8 cellular contexts compared by ENCODE assay signal in the genomic region with DNA sequence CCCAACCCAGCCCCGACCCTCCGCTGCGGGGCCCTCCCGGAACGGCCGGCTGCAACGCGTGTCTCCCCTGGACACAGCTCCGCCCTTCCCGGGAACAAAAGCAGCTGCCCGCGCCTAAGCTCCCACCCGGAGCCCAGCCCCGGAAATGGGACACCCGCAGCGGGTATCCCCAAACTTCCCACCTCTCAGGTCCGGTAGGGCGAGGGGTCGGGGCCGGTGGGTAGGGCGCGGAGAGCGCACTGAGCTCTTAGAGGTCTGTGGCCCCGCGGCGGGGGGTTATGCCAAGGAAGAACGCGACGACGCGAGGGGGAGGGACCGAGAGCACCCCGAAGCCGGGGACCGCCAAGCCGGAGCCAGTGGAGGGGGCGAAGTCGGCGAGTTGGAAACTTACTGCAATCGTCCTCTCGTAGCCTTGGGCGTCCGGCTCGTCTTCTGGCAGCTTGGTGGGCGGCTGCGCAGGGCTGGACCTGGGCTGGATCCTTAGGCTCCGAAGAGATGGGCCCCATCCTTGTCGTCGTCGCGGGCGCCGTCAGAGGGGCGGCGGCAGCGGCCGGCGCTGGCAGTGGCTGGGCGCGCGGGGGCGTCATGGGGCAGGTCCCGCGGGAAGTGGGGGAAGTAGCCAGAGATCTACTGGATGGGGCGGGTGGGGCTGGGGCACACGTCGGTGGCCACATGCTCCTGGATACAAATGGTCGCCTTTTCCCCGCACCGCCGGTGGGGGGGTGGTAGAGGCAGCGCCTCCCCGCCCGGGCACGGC. TPM values are rescaled to one million over a fixed set of nuclear protein-coding genes. Genes with fewer than 3 reads are reported as not detected.
DNase-seq lines count a peak whose midpoint lies in the region; ATAC-seq lines count a peak whose summit lies in the region.

No MANE protein-coding gene starts in this region.

- peak overlapping the region; percentile 16 for H3K18ac ChIP-seq in mesendoderm (ENCODE audit: low read length)

- peak overlapping the region; percentile 35 for H3K4me2 ChIP-seq in mesendoderm (ENCODE audit: low read length)

- H2BK120ac ChIP-seq in mesendoderm (ENCODE audit: low read depth, low read length): no peak overlapping the region

- H3K23ac ChIP-seq in mesendoderm (ENCODE audit: low read length): no peak overlapping the region

- peak; percentile 59 for DNase-seq in activated effector memory CD4-positive, alpha-beta T cell treated with anti-CD3 and anti-CD28 coated beads, Interleukin-2, amount 50 U/mL, for 16 hours
- DNase-seq in activated effector memory CD4-positive, alpha-beta T cell treated with Interleukin-2 at 50 U/mL for 16 hours: no peak
- DNase-seq in ecto neural progenitor cell (ENCODE audit: low spot score) (peak; percentile 74), mesendoderm (peak; percentile 47), KBM-7 (no peak)

- H2BK5ac ChIP-seq in mesendoderm (ENCODE audit: low read length): no peak overlapping the region

- H3K56ac ChIP-seq in mesendoderm (ENCODE audit: low read length): peak overlapping the region; percentile 66

- H3K36me3 ChIP-seq in mesendoderm (ENCODE audit: control insufficient read depth, insufficient read depth, low read length) (no peaks in the 10 kb centered on the region), urinary bladder (ENCODE audit: insufficient read depth) (no peaks in the 10 kb centered on the region)

- no peaks in the 10 kb centered on the region for H3K79me1 ChIP-seq in mesendoderm (ENCODE audit: low read length)

- peak overlapping the region; percentile 59 for H3K9ac ChIP-seq in mesendoderm (ENCODE audit: low read length)

- peak overlapping the region; percentile 90 for H4K8ac ChIP-seq in mesendoderm (ENCODE audit: low read depth, low read length)

- H3K4me3 ChIP-seq in mesendoderm (ENCODE audit: low read length) (peak overlapping the region; percentile 43), urinary bladder (ENCODE audit: low read depth, low read length) (peak overlapping the region; percentile 39)

- H3K4ac ChIP-seq in mesendoderm (ENCODE audit: low read depth, low read length): no peak overlapping the region

- no CpG with 5 or more reads among the region's 75 CpGs for WGBS in mesendoderm (ENCODE audit: extremely low coverage, insufficient coverage, low lambda C conversion rate)
- 2% methylated on average over 75 of the region's 75 CpGs for WGBS in urinary bladder

- H4K5ac ChIP-seq in mesendoderm (ENCODE audit: low read length): no peak overlapping the region

- ATAC-seq in GM21529 (IDR thresholded peaks at IDR 0.05; ENCODE audit: unreplicated experiment) (no peak), GM21576 (IDR thresholded peaks at IDR 0.05; ENCODE audit: unreplicated experiment) (no peak)

- in situ Hi-C loops in KBM-7 (cut with MboI; ENCODE audit: low pct_unique_long_range_greater_than_20kb, low sequenced_read_pairs): no loop called here

- no peaks in the 10 kb centered on the region for H3K27me3 ChIP-seq in mesendoderm (ENCODE audit: insufficient read depth, low read length, poor library complexity)

- H3K4me1 ChIP-seq in mesendoderm (ENCODE audit: control insufficient read depth, low read depth, low read length) (no peaks in the 10 kb centered on the region), urinary bladder (ENCODE audit: insufficient read depth) (peaks cover 2% of the 10 kb centered on the region)

- no peaks in the 10 kb centered on the region for H3K79me2 ChIP-seq in mesendoderm (ENCODE audit: control insufficient read depth, insufficient read depth, low read length)

- no peak overlapping the region for H2AK5ac ChIP-seq in mesendoderm (ENCODE audit: low read length)

- H3K27ac ChIP-seq in mesendoderm (ENCODE audit: low read depth, low read length) (no peak overlapping the region), urinary bladder (ENCODE audit: low read depth) (no peak overlapping the region)

- no peak overlapping the region for H2BK15ac ChIP-seq in mesendoderm (replicated peaks; ENCODE audit: low read depth)

RNA-seq across cellular contexts. Expression of a gene that starts 6.9 kb away (rescaled TPM):
- polyA plus RNA-seq in mesendoderm (2013, experiment 1 of 2): 0.01 TPM
- 0.01 TPM for polyA plus RNA-seq in mesendoderm (2013, experiment 2 of 2)
- total RNA-seq in urinary bladder: 0.85 TPM
- 0.03 TPM for polyA plus RNA-seq in urinary bladder

RNA-seq across cellular contexts. Expression of a gene that starts 11.1 kb away (rescaled TPM):
- polyA plus RNA-seq in mesendoderm (2013, experiment 1 of 2): 38.7 TPM
- 37.8 TPM for polyA plus RNA-seq in mesendoderm (2013, experiment 2 of 2)
- total RNA-seq in urinary bladder: 9.1 TPM
- 9.0 TPM for polyA plus RNA-seq in urinary bladder

RNA-seq across cellular contexts. Expression of a gene that starts 44.5 kb away (rescaled TPM):
- polyA plus RNA-seq in mesendoderm (2013, experiment 1 of 2): 0.18 TPM
- 0.18 TPM for polyA plus RNA-seq in mesendoderm (2013, experiment 2 of 2)
- total RNA-seq in urinary bladder: 9.2 TPM
- 3.9 TPM for polyA plus RNA-seq in urinary bladder

Comparison
In these comparisons a context has a peak if more than half of its experiments do, and no peak if none do; other contexts are left out.
1. DNase-seq: peak in activated effector memory CD4-positive, alpha-beta T cell treated with anti-CD3 and anti-CD28 coated beads, Interleukin-2, amount 50 U/mL, for 16 hours (single experiment), ecto neural progenitor cell (single experiment) and mesendoderm (single experiment); none in activated effector memory CD4-positive, alpha-beta T cell treated with Interleukin-2 at 50 U/mL for 16 hours (single experiment) and KBM-7 (single experiment).